Comparison of ENCODE assay signal across 18 cellular contexts in the genomic region with DNA sequence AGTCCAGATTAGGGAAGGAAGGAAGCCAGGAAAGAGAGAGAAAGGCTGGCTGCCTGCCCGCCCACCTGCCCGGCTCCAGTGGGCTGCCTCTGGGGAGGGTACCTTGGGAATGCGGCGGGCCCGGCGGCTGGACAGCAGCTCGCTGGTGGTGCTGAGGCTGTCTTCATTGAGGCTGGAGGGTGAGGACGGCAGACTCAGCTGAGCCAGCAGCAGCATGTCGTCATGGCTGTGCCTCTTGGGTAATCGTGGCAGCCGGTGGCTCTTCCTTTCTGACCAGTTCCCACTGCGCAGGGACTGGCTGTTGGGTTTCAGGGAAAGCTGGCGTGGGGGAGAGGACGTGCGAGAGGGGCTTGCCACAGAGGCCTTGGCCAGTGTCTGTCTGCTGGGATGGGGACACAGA. TPM values are rescaled to one million over a fixed set of nuclear protein-coding genes. Genes with fewer than 3 reads are reported as not detected.
DNase-seq lines count a peak whose midpoint lies in the region; ATAC-seq and TF ChIP-seq lines count a peak whose summit lies in the region.
"Had no signal": no experiment of that assay in that cellular context is flagged by ENCODE, and none has a peak within 500 bp of the region (broad histone marks: within the 10 kb centered on the region; RNA-seq: fewer than 3 reads in every experiment).

No MANE protein-coding gene starts in this region.

- no peak overlapping the region for H3K27ac Mint-ChIP-seq in MCF 10A (ENCODE audit: low read depth, unreplicated experiment)
- H3K27ac Mint-ChIP-seq: natural killer cell treated with Interleukin-12 subunit alpha and Interleukin-12 subunit beta and Interleukin-15 and Interleukin-18, amount 100 ng/mL, for 72 hours had no signal

- no peak for TF ChIP-seq CTCF in breast epithelium (IDR thresholded peaks at IDR 0.05)
- no peak for TF ChIP-seq CTCF in MCF 10A (IDR thresholded peaks at IDR 0.05; ENCODE audit: unreplicated experiment)
- no peak for TF ChIP-seq CTCF in prostate gland (IDR thresholded peaks at IDR 0.05)
- no peak for TF ChIP-seq CTCF in WERI-Rb-1 (IDR thresholded peaks at IDR 0.05; ENCODE audit: low read depth, low read length)

- H3K27ac ChIP-seq in breast epithelium (peak overlapping the region; percentile 87 to 98), prostate gland (peak overlapping the region; percentile 28 to 80), urinary bladder (ENCODE audit: low read depth) (peak overlapping the region; percentile 13), WERI-Rb-1 (no peak overlapping the region; the same call in 1 of the 2 replicates)
- H3K27ac ChIP-seq: hepatocyte had no signal

- no peaks in the 10 kb centered on the region for H3K9me3 Mint-ChIP-seq in MCF 10A (ENCODE audit: unreplicated experiment)
- H3K9me3 Mint-ChIP-seq: activated T-cell treated with anti-CD3 and anti-CD28 coated beads, Interleukin-2, amount 50 U/mL, for 4 hours; CD4-positive, alpha-beta memory T cell; natural killer cell treated with Interleukin-12 subunit alpha and Interleukin-12 subunit beta and Interleukin-15 and Interleukin-18, amount 100 ng/mL, for 72 hours had no signal

- no peaks in the 10 kb centered on the region for H3K9me3 ChIP-seq in breast epithelium
- H3K9me3 ChIP-seq in prostate gland, result no peaks in the 10 kb centered on the region
- H3K9me3 ChIP-seq in WERI-Rb-1 (ENCODE audit: severe bottlenecking), result no peaks in the 10 kb centered on the region

- BruUV-seq in MCF 10A (replicated peaks; lab: Mats Ljungman, UMichigan), result no TSS peak

- CTCF ChIA-PET in MCF 10A (lab: Yijun Ruan, JAX), result interaction anchor here (0.5 to 0.7 kb wide), 3 partner anchors 52 to 1911 kb away, joined by 3 read pairs; no protein-coding TSS in a partner anchor

- H3K36me3 ChIP-seq in breast epithelium (no peaks in the 10 kb centered on the region), prostate gland (no peaks in the 10 kb centered on the region), urinary bladder (ENCODE audit: insufficient read depth) (no peaks in the 10 kb centered on the region), WERI-Rb-1 (peaks cover 43% of the 10 kb centered on the region)

- peak in 1 of 2 donors; percentile 20 for ATAC-seq in left cardiac atrium
- ATAC-seq in HG03175 (IDR thresholded peaks at IDR 0.05; ENCODE audit: unreplicated experiment), result no peak
- ATAC-seq: activated T-cell treated with anti-CD3 and anti-CD28 coated beads, Interleukin-2, amount 50 U/mL, for 4 hours; GM12878; natural killer cell treated with Interleukin-12 subunit alpha and Interleukin-12 subunit beta and Interleukin-15 and Interleukin-18, amount 100 ng/mL, for 72 hours had no signal

- H3K36me3 Mint-ChIP-seq in MCF 10A (ENCODE audit: insufficient read depth, unreplicated experiment), result peaks cover 32% of the 10 kb centered on the region
- H3K36me3 Mint-ChIP-seq: CD4-positive, alpha-beta memory T cell; natural killer cell treated with Interleukin-12 subunit alpha and Interleukin-12 subunit beta and Interleukin-15 and Interleukin-18, amount 100 ng/mL, for 72 hours had no signal

- H3K4me3 ChIP-seq in breast epithelium (peak overlapping the region in 1 of 3 donors; percentile 34), prostate gland (no peak overlapping the region), urinary bladder (ENCODE audit: low read depth, low read length) (no peak overlapping the region), WERI-Rb-1 (ENCODE audit: low read depth, low read length) (no peak overlapping the region)
- H3K4me3 ChIP-seq: GM12878, hepatocyte had no signal

- no peak overlapping the region for H3K4me3 Mint-ChIP-seq in MCF 10A (ENCODE audit: unreplicated experiment)
- H3K4me3 Mint-ChIP-seq: activated T-cell treated with anti-CD3 and anti-CD28 coated beads, Interleukin-2, amount 50 U/mL, for 4 hours; CD4-positive, alpha-beta memory T cell; natural killer cell treated with Interleukin-12 subunit alpha and Interleukin-12 subunit beta and Interleukin-15 and Interleukin-18, amount 100 ng/mL, for 72 hours had no signal

- intact Hi-C loops in breast epithelium (cut with DNase I; ENCODE audit: low total_unique reads), result loop anchor here (10.0 kb wide), 1 partner anchor 89 kb away; no protein-coding TSS in a partner anchor
- intact Hi-C loops in MCF 10A (cut with micrococcal nuclease), result no loop called here
- intact Hi-C loops in left cardiac atrium (cut with DNase I), result loop anchor here in 1 of 2 donors (5.0 kb wide), 1 partner anchor 62 kb away; no protein-coding TSS in a partner anchor
- intact Hi-C loops in prostate gland (cut with DNase I), result loop anchor here (5.0 kb wide), 1 partner anchor 42 kb away; no protein-coding TSS in a partner anchor

- no peak for DNase-seq in breast epithelium (ENCODE audit: low spot score in 2 of 2)
- no peak for DNase-seq in MCF 10A (ENCODE audit: unreplicated experiment)
- DNase-seq in left cardiac atrium, result peak; percentile 51
- DNase-seq in prostate gland (ENCODE audit: low spot score), result no peak
- no peak for DNase-seq in WERI-Rb-1
- no peak for DNase-seq in superior temporal gyrus (ENCODE audit: extremely low spot score)
- DNase-seq: activated CD4-positive, alpha-beta T cell treated with anti-CD3 and anti-CD28 coated beads for 48 hours; activated T-cell treated with anti-CD3 and anti-CD28 coated beads, Interleukin-2, amount 50 U/mL, for 4 hours; CD4-positive, alpha-beta memory T cell; kidney glomerular epithelial cell; NCI-H2081 treated with DMSO at 0.1 percent for 48 hours; NCI-H748 treated with DMSO at 0.1 percent for 48 hours; T-helper 2 cell had no signal

- H3K27me3 Mint-ChIP-seq in MCF 10A (ENCODE audit: insufficient read depth, unreplicated experiment), result no peaks in the 10 kb centered on the region
- H3K27me3 Mint-ChIP-seq: natural killer cell treated with Interleukin-12 subunit alpha and Interleukin-12 subunit beta and Interleukin-15 and Interleukin-18, amount 100 ng/mL, for 72 hours had no signal

- peaks cover 42% of the 10 kb centered on the region for H3K4me1 Mint-ChIP-seq in MCF 10A (ENCODE audit: insufficient read depth, unreplicated experiment)

- TF ChIP-seq POLR2A in breast epithelium (IDR thresholded peaks at IDR 0.05), result no peak
- no peak for TF ChIP-seq POLR2A in prostate gland (IDR thresholded peaks at IDR 0.05)

- H3K4me1 ChIP-seq in breast epithelium (peaks cover 21 to 57% of the 10 kb centered on the region in 2 donors), prostate gland (replicated peaks) (peaks cover 26% of the 10 kb centered on the region), urinary bladder (ENCODE audit: insufficient read depth) (no peaks in the 10 kb centered on the region)

- WGBS in prostate gland, result 73% methylated on average over 15 of the region's 15 CpGs
- WGBS in urinary bladder, result 79% methylated on average over 15 of the region's 15 CpGs

- POLR2A ChIA-PET in MCF 10A (lab: Yijun Ruan, JAX), result interaction anchor here (1.0 kb wide), 1 partner anchor 27 kb away, joined by 3 read pairs; no protein-coding TSS in a partner anchor

- H3K27me3 ChIP-seq in breast epithelium (no peaks in the 10 kb centered on the region), prostate gland (replicated peaks; ENCODE audit: insufficient read depth) (no peaks in the 10 kb centered on the region), WERI-Rb-1 (ENCODE audit: insufficient read depth, low read depth, severe bottlenecking) (no peaks in the 10 kb centered on the region)
- H3K27me3 ChIP-seq: hepatocyte had no signal

RNA-seq across cellular contexts. Expression of a gene that starts 32.9 kb away (rescaled TPM):
- total RNA-seq in breast epithelium (1,000 to 10,000 TPM in 2 of 3 donors, 100 to 1,000 TPM in 1; 907 to 1,119 (median 1,000) TPM), MCF 10A (2022) (1,377 TPM in 2 replicates), left cardiac atrium (100 to 1,000 TPM; 577 to 727 TPM), prostate gland (1,000 to 10,000 TPM in 1 of 2 donors, 100 to 1,000 TPM in 1; 693 to 1,360 TPM), urinary bladder (674 TPM)
- polyA plus RNA-seq in urinary bladder, result 2,792 TPM

RNA-seq across cellular contexts. Expression of a gene that starts 33.0 kb away (rescaled TPM):
- total RNA-seq in breast epithelium, result 10 to 100 TPM in 2 of 3 donors, 1 to 10 TPM in 1; 6.6 to 12.7 (median 11.5) TPM
- 27.3 and 27.4 TPM in 2 replicates for total RNA-seq in MCF 10A (2022)
- 1 to 10 TPM; 2.3 to 3.2 TPM for total RNA-seq in left cardiac atrium
- total RNA-seq in prostate gland, result 10 to 100 TPM in 1 of 2 donors, 1 to 10 TPM in 1; 2.8 to 10.5 TPM
- total RNA-seq in urinary bladder, result 7.8 TPM
- 3.2 TPM for polyA plus RNA-seq in urinary bladder
